Comparison of ENCODE assay signal across 24 cellular contexts in the genomic region with DNA sequence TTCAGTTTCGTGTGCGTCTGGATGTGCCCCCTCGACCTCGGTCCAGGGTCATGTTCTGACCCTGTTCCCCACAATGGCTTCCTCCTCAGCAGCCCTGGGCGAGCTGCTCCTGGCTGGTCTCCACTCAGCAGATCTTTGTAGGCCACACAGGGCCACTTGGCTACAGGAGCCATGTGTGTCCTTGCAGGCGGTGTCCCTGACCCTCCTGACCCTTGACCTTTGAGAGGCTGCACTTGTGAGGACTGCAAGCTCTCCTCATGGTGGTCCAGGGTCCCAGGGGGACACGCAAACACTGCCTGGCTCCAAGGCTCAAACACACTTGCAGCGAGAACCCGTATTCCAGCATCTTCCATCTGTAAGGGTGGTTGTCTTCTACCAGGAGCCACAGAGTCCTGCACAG. TPM values are rescaled to one million over a fixed set of nuclear protein-coding genes. Genes with fewer than 3 reads are reported as not detected.
DNase-seq lines count a peak whose midpoint lies in the region; ATAC-seq, FAIRE-seq and TF ChIP-seq lines count a peak whose summit lies in the region.
"Had no signal": no experiment of that assay in that cellular context is flagged by ENCODE, and none has a peak within 500 bp of the region (broad histone marks: within the 10 kb centered on the region; RNA-seq: fewer than 3 reads in every experiment).

No MANE protein-coding gene starts in this region.

- no peak for FAIRE-seq in GM12878 (lab: Jason Lieb, UNC)
- FAIRE-seq: GM12891, GM19239 had no signal

- BruUV-seq in GM12878 (replicated peaks; lab: Mats Ljungman, UMichigan) = no TSS peak

- H3K4me1 ChIP-seq in right cardiac atrium (ENCODE audit: control insufficient read depth, insufficient read depth, low read length) = no peaks in the 10 kb centered on the region
- peaks cover 12% of the 10 kb centered on the region for H3K4me1 ChIP-seq in GM12878 (ENCODE audit: control insufficient read depth, insufficient read depth, low read length)
- H3K4me1 ChIP-seq in osteoblast (ENCODE audit: insufficient read depth, low read length) = peaks cover 31% of the 10 kb centered on the region
- peaks cover 6% of the 10 kb centered on the region for H3K4me1 ChIP-seq in urinary bladder (ENCODE audit: insufficient read depth)

- intact Hi-C loops in right cardiac atrium (cut with DNase I) = no loop called here
- intact Hi-C loops in Right ventricle myocardium superior (cut with DNase I) = no loop called here
- intact Hi-C loops in GM12878 (cut with micrococcal nuclease; ENCODE audit: unreplicated experiment) = no loop called here

- TF ChIP-seq CTCF in GM12878 (IDR thresholded peaks at IDR 0.05 in 2 of 3, conservative IDR thresholded peaks at IDR 0.05 in 1 of 3; ENCODE audit: control insufficient read depth in 2 of 3, extremely low read depth in 1 of 3, insufficient read depth in 1 of 3, low read depth in 3 of 3, low read length in 3 of 3) = no peak
- no peak for TF ChIP-seq CTCF in osteoblast (IDR thresholded peaks at IDR 0.05; ENCODE audit: extremely low read depth, low read depth, low read length)

- H3K27me3 Mint-ChIP-seq in activated T-cell treated with anti-CD3 and anti-CD28 coated beads, Interleukin-2, amount 50 U/mL, for 72 hours (ENCODE audit: low read depth) = no peaks in the 10 kb centered on the region

- H2AFZ ChIP-seq in GM12878 (ENCODE audit: control insufficient read depth, low read depth, low read length) (no peak overlapping the region; the same call in 1 of the 2 replicates), osteoblast (ENCODE audit: low read length) (no peak overlapping the region)
- H2AFZ ChIP-seq: GM23338 had no signal

- H3K9ac ChIP-seq in GM12878 (ENCODE audit: control insufficient read depth, insufficient read depth, low read length) = no peak overlapping the region
- H3K9ac ChIP-seq: BLaER1 treated with 17β-estradiol and CSF1 and Interleukin-3, amounts not matched to agents 10 nM and 100 nM had no signal

- H3K79me2 ChIP-seq in GM12878 (ENCODE audit: control insufficient read depth, insufficient read depth, low read length) (no peaks in the 10 kb centered on the region), osteoblast (ENCODE audit: insufficient read depth, low read length) (no peaks in the 10 kb centered on the region)

- H3K36me3 Mint-ChIP-seq in activated T-cell treated with anti-CD3 and anti-CD28 coated beads, Interleukin-2, amount 50 U/mL, for 72 hours (ENCODE audit: insufficient read depth in 2 of 2) = no peaks in the 10 kb centered on the region
- H3K36me3 Mint-ChIP-seq: CD8-positive, alpha-beta T cell had no signal

- RAD21 ChIA-PET in GM12878 (lab: Charles Lee; ENCODE audit: unreplicated experiment) = interaction anchor here (0.9 kb wide), 1 partner anchor 87 kb away, joined by 4 read pairs; no protein-coding TSS in a partner anchor

- POLR2A ChIA-PET in GM12878 (lab: Charles Lee) = no interaction called here

- 96% methylated on average over 9 of the region's 9 CpGs for WGBS in right cardiac atrium
- WGBS in GM12878 (ENCODE audit: insufficient coverage, insufficient replicate concordance, low lambda C conversion rate, missing lambda C conversion rate) = 82% methylated on average over 8 of the region's 9 CpGs
- 97% methylated on average over 9 of the region's 9 CpGs for WGBS in urinary bladder

- DNase-seq in right cardiac atrium (peak; percentile 8 to 51 (median 31)), Right ventricle myocardium superior (no peak), GM12878 (ENCODE audit: low read depth, low spot score) (no peak), osteoblast (ENCODE audit: insufficient read length, low spot score, missing footprints) (peak; percentile 53), NCI-H1105 treated with DMSO at 0.1 percent for 48 hours (lab: John Stamatoyannopoulos, UW) (no peak)
- DNase-seq in stimulated activated naive CD4-positive, alpha-beta T cell treated with Interleukin-2 at 50 U/mL for 16 hours (lab: John Stamatoyannopoulos, UW) = no peak
- no peak for DNase-seq in activated T-cell treated with anti-CD3 and anti-CD28 coated beads, Interleukin-2, amount 50 U/mL, for 72 hours
- DNase-seq: CD8-positive, alpha-beta T cell; DMS53; EL; HCEC 1CT; KG1; MV-4-11; NCI-H1417 treated with DMSO at 0.1 percent for 48 hours; NCI-H1930; NCI-H526; PC-3; RPMI8226; SJCRH30 had no signal

- H3K9me3 Mint-ChIP-seq in activated T-cell treated with anti-CD3 and anti-CD28 coated beads, Interleukin-2, amount 50 U/mL, for 72 hours = no peaks in the 10 kb centered on the region
- H3K9me3 Mint-ChIP-seq: CD8-positive, alpha-beta T cell had no signal

- H3K9me3 ChIP-seq in right cardiac atrium (ENCODE audit: control insufficient read depth, low read length) (no peaks in the 10 kb centered on the region), GM12878 (replicated peaks; ENCODE audit: control insufficient read depth, insufficient read depth, low read length) (no peaks in the 10 kb centered on the region), osteoblast (ENCODE audit: low read depth, low read length) (no peaks in the 10 kb centered on the region)
- H3K9me3 ChIP-seq: SJCRH30 had no signal

- CTCF ChIA-PET in GM12878 (lab: Yijun Ruan, JAX) = no interaction called here

- no peak overlapping the region for H3K27ac Mint-ChIP-seq in activated T-cell treated with anti-CD3 and anti-CD28 coated beads, Interleukin-2, amount 50 U/mL, for 72 hours
- H3K27ac Mint-ChIP-seq: CD8-positive, alpha-beta T cell; GM23338 had no signal

- no peak for TF ChIP-seq EP300 in GM12878 (IDR thresholded peaks at IDR 0.05; ENCODE audit: borderline replicate concordance in 1 of 2, control insufficient read depth in 1 of 2, low read depth in 2 of 2, low read length in 2 of 2)

- no peaks in the 10 kb centered on the region for H4K20me1 ChIP-seq in GM12878 (ENCODE audit: control insufficient read depth, insufficient read depth)
- no peaks in the 10 kb centered on the region for H4K20me1 ChIP-seq in osteoblast (ENCODE audit: insufficient read depth, low read length)
- H4K20me1 ChIP-seq: BLaER1 treated with 17β-estradiol and CSF1 and Interleukin-3, amounts not matched to agents 10 nM and 100 nM had no signal

- ATAC-seq in right cardiac atrium (no peak), Right ventricle myocardium superior (ENCODE audit: poor library complexity) (no peak), GM12878 (no peak)
- ATAC-seq in activated T-cell treated with anti-CD3 and anti-CD28 coated beads, Interleukin-2, amount 50 U/mL, for 72 hours (replicated peaks in 1 of 2) = no peak
- ATAC-seq: CD8-positive, alpha-beta T cell; GM23338; PC-3 had no signal

- H3K4me2 ChIP-seq in GM12878 (ENCODE audit: control insufficient read depth, insufficient read depth) = no peak overlapping the region
- H3K4me2 ChIP-seq in osteoblast (ENCODE audit: insufficient read depth, low read length) = no peak overlapping the region
- H3K4me2 ChIP-seq: GM23338 had no signal

- SMC1A ChIA-PET in GM12878 (lab: Charles Lee; ENCODE audit: uncharacterized antibody, unreplicated experiment) = interaction anchor here (1.0 kb wide), 1 partner anchor 9 kb away, joined by 3 read pairs; no protein-coding TSS in a partner anchor

- in situ Hi-C loops in GM12878 (cut with MboI) = no loop called here

- no peak overlapping the region for H3K27ac ChIP-seq in right cardiac atrium (ENCODE audit: low read length)
- H3K27ac ChIP-seq in GM12878 (ENCODE audit: control insufficient read depth, insufficient read depth) = no peak overlapping the region
- H3K27ac ChIP-seq in osteoblast (ENCODE audit: low read depth, low read length) = no peak overlapping the region
- H3K27ac ChIP-seq in urinary bladder (ENCODE audit: low read depth) = peak overlapping the region; percentile 57
- H3K27ac ChIP-seq: BLaER1 treated with 17β-estradiol and CSF1 and Interleukin-3, amounts not matched to agents 10 nM and 100 nM; SJCRH30 had no signal

- no peaks in the 10 kb centered on the region for H3K36me3 ChIP-seq in GM12878 (ENCODE audit: control insufficient read depth in 2 of 2, insufficient read depth in 2 of 2, low read length in 1 of 2)
- H3K36me3 ChIP-seq in osteoblast (ENCODE audit: insufficient read depth, low read length) = no peaks in the 10 kb centered on the region
- H3K36me3 ChIP-seq in urinary bladder (ENCODE audit: insufficient read depth) = no peaks in the 10 kb centered on the region
- H3K36me3 ChIP-seq: SJCRH30 had no signal

- no peak overlapping the region for H3K4me3 ChIP-seq in right cardiac atrium (ENCODE audit: low read length)
- no peak overlapping the region for H3K4me3 ChIP-seq in GM12878
- H3K4me3 ChIP-seq in osteoblast (ENCODE audit: insufficient read depth, low read length) = no peak overlapping the region
- H3K4me3 ChIP-seq in urinary bladder (ENCODE audit: low read depth, low read length) = no peak overlapping the region
- H3K4me3 ChIP-seq: BLaER1 treated with 17β-estradiol and CSF1 and Interleukin-3, amounts not matched to agents 10 nM and 100 nM; GM23338; SJCRH30 had no signal

- H3K4me3 Mint-ChIP-seq in activated T-cell treated with anti-CD3 and anti-CD28 coated beads, Interleukin-2, amount 50 U/mL, for 72 hours = no peak overlapping the region
- H3K4me3 Mint-ChIP-seq: CD8-positive, alpha-beta T cell; GM23338 had no signal

- H3K27me3 ChIP-seq in right cardiac atrium (ENCODE audit: control insufficient read depth, insufficient read depth) = no peaks in the 10 kb centered on the region
- H3K27me3 ChIP-seq in GM12878 (replicated peaks in 1 of 2; ENCODE audit: control insufficient read depth in 2 of 2, insufficient read depth in 2 of 2, low read length in 1 of 2) = no peaks in the 10 kb centered on the region
- H3K27me3 ChIP-seq in osteoblast (ENCODE audit: insufficient read depth, low read length) = no peaks in the 10 kb centered on the region
- H3K27me3 ChIP-seq: BLaER1 treated with 17β-estradiol and CSF1 and Interleukin-3, amounts not matched to agents 10 nM and 100 nM; SJCRH30 had no signal

- no peak for TF ChIP-seq POLR2A in GM12878 (IDR thresholded peaks at IDR 0.05; ENCODE audit: low read depth, low read length)

- no peak for TF ChIP-seq RAD21 in GM12878 (IDR thresholded peaks at IDR 0.05; ENCODE audit: insufficient read depth, low read depth, low read length)

- peaks cover 7% of the 10 kb centered on the region for H3K4me1 Mint-ChIP-seq in activated T-cell treated with anti-CD3 and anti-CD28 coated beads, Interleukin-2, amount 50 U/mL, for 72 hours (ENCODE audit: low read depth)

RNA-seq across cellular contexts. Expression of gene SIVA1, which starts 7.5 kb away (rescaled TPM):
- 10 to 100 TPM; 74.6 to 88.5 (median 85.1) TPM for total RNA-seq in right cardiac atrium
- polyA plus RNA-seq in right cardiac atrium = 201 TPM
- 60.7 TPM for total RNA-seq in Right ventricle myocardium superior
- total RNA-seq in GM12878 (2013; cell fraction: nucleolus; rRNA removed) = 37.5 and 51.8 TPM in 2 replicates
- total RNA-seq in GM12878 (2014; rRNA removed) = 182 and 197 TPM in 2 replicates
- 18.8 and 26.6 TPM in 2 replicates for total RNA-seq in GM12878 (2014; rRNA removed; fragmentation: Illumina TruSeq; extraction: Trizol)
- total RNA-seq in GM12878 (2021) = 128 and 137 TPM in 2 replicates
- 32.1 TPM for polyA plus RNA-seq in GM12878 (2011; ENCODE audit: low read depth)
- polyA plus RNA-seq in GM12878 (2011; rRNA removed) = 29.6 and 75.5 TPM in 2 replicates
- 159 and 299 TPM in 2 replicates for polyA plus RNA-seq in GM12878 (2011; cell fraction: cytosol; rRNA removed)
- 166 and 180 TPM in 2 replicates for polyA plus RNA-seq in GM12878 (2011; cell fraction: nucleus; rRNA removed)
- 63.7 and 67.4 TPM in 2 replicates for polyA plus RNA-seq in GM12878 (2012)
- 4.0 and 7.6 TPM in 2 replicates for polyA plus RNA-seq in GM12878 (2014; fragmentation: Illumina TruSeq; extraction: Trizol)
- polyA plus RNA-seq in GM12878 (2014; fragmentation: Nextera tagmentation; extraction: Ambion mirVana) = 10 to 100 TPM in 1 of 2 experiments, 1 to 10 TPM in 1; 4.6 to 30.6 TPM
- polyA plus RNA-seq in GM12878 (2014; rRNA removed) = 173 and 207 TPM in 2 replicates
- 100 to 1,000 TPM; 270 to 282 TPM for polyA plus RNA-seq in GM12878 (2016; fragmentation: Nextera tagmentation; extraction: Ambion mirVana)
- 23.3 and 46.5 TPM in 2 replicates for polyA minus RNA-seq in GM12878 (2011; rRNA and poly(A)+ RNA removed)
- polyA minus RNA-seq in GM12878 (2011; cell fraction: cytosol; rRNA and poly(A)+ RNA removed) = 29.1 and 29.4 TPM in 2 replicates
- polyA minus RNA-seq in GM12878 (2011; cell fraction: nucleus; rRNA and poly(A)+ RNA removed) = 18.7 and 28.8 TPM in 2 replicates
- 57.2 and 62.2 TPM in 2 replicates for total RNA-seq in osteoblast
- 39.9 TPM for total RNA-seq in urinary bladder
- polyA plus RNA-seq in urinary bladder = 280 TPM
- 10 to 100 TPM; 72.9 TPM for total RNA-seq in activated T-cell treated with anti-CD3 and anti-CD28 coated beads, Interleukin-2, amount 50 U/mL, for 72 hours

RNA-seq across cellular contexts. Expression of gene ADSS1, which starts 21.4 kb away (rescaled TPM):
- 100 to 1,000 TPM; 156 to 212 (median 188) TPM for total RNA-seq in right cardiac atrium
- 217 TPM for polyA plus RNA-seq in right cardiac atrium
- total RNA-seq in Right ventricle myocardium superior = 215 TPM
- 0.96 TPM in 1 of 2 replicates, not detected in the other for total RNA-seq in GM12878 (2013; cell fraction: nucleolus; rRNA removed)
- not detected in 2 replicates for total RNA-seq in GM12878 (2014; rRNA removed)
- total RNA-seq in GM12878 (2014; rRNA removed; fragmentation: Illumina TruSeq; extraction: Trizol) = not detected in 2 replicates
- total RNA-seq in GM12878 (2021) = 0.28 TPM in 1 of 2 replicates, not detected in the other
- not detected for polyA plus RNA-seq in GM12878 (2011; ENCODE audit: low read depth)
- 0.19 and 0.39 TPM in 2 replicates for polyA plus RNA-seq in GM12878 (2011; rRNA removed)
- 0.08 and 0.21 TPM in 2 replicates for polyA plus RNA-seq in GM12878 (2011; cell fraction: cytosol; rRNA removed)
- 0.87 and 1.3 TPM in 2 replicates for polyA plus RNA-seq in GM12878 (2011; cell fraction: nucleus; rRNA removed)
- 0.22 and 0.65 TPM in 2 replicates for polyA plus RNA-seq in GM12878 (2012)
- 0.12 TPM in 1 of 2 replicates, not detected in the other for polyA plus RNA-seq in GM12878 (2014; fragmentation: Illumina TruSeq; extraction: Trizol)
- polyA plus RNA-seq in GM12878 (2014; fragmentation: Nextera tagmentation; extraction: Ambion mirVana) = under 1 TPM in 1 of 2 experiments, not detected in 1; 0.11 TPM
- polyA plus RNA-seq in GM12878 (2014; rRNA removed) = 0.45 TPM in 1 of 2 replicates, not detected in the other
- polyA plus RNA-seq in GM12878 (2016; fragmentation: Nextera tagmentation; extraction: Ambion mirVana) = not detected
- 0.10 TPM in 1 of 2 replicates, not detected in the other for polyA minus RNA-seq in GM12878 (2011; rRNA and poly(A)+ RNA removed)
- not detected in 2 replicates for polyA minus RNA-seq in GM12878 (2011; cell fraction: cytosol; rRNA and poly(A)+ RNA removed)
- polyA minus RNA-seq in GM12878 (2011; cell fraction: nucleus; rRNA and poly(A)+ RNA removed) = 0.38 TPM in 1 of 2 replicates, not detected in the other
- 2.1 and 4.3 TPM in 2 replicates for total RNA-seq in osteoblast
- 5.4 TPM for total RNA-seq in urinary bladder
- 8.4 TPM for polyA plus RNA-seq in urinary bladder
- total RNA-seq in activated T-cell treated with anti-CD3 and anti-CD28 coated beads, Interleukin-2, amount 50 U/mL, for 72 hours = 1 to 10 TPM; 4.6 to 6.1 TPM

RNA-seq across cellular contexts. Expression of gene AKT1, which starts 50.1 kb away (rescaled TPM):
- total RNA-seq in right cardiac atrium (100 to 1,000 TPM; 120 to 154 (median 126) TPM), Right ventricle myocardium superior (120 TPM), GM12878 (2014; rRNA removed) (70.8 and 83.6 TPM in 2 replicates), GM12878 (2014; rRNA removed; fragmentation: Illumina TruSeq; extraction: Trizol) (55.9 and 62.4 TPM in 2 replicates), GM12878 (2021) (102 and 110 TPM in 2 replicates), osteoblast (156 and 188 TPM in 2 replicates), urinary bladder (70.3 TPM)
- polyA plus RNA-seq in right cardiac atrium (101 TPM), GM12878 (2011; rRNA removed) (44.8 and 70.3 TPM in 2 replicates), GM12878 (2014; fragmentation: Illumina TruSeq; extraction: Trizol) (19.3 and 55.4 TPM in 2 replicates), GM12878 (2014; fragmentation: Nextera tagmentation; extraction: Ambion mirVana) (1 to 10 TPM in 1 of 2 experiments, under 1 TPM in 1; 0.63 to 1.4 TPM), GM12878 (2014; rRNA removed) (92.3 and 101 TPM in 2 replicates), GM12878 (2016; fragmentation: Nextera tagmentation; extraction: Ambion mirVana) (1 to 10 TPM; 9.0 to 9.2 TPM), urinary bladder (162 TPM)
- total RNA-seq in GM12878 (2013; cell fraction: nucleolus; rRNA removed) = 49.2 and 56.5 TPM in 2 replicates
- 19.1 TPM for polyA plus RNA-seq in GM12878 (2011; ENCODE audit: low read depth)
- 99.2 and 131 TPM in 2 replicates for polyA plus RNA-seq in GM12878 (2011; cell fraction: cytosol; rRNA removed)
- 234 and 307 TPM in 2 replicates for polyA plus RNA-seq in GM12878 (2011; cell fraction: nucleus; rRNA removed)
- polyA plus RNA-seq in GM12878 (2012) = 50.8 and 57.6 TPM in 2 replicates
- 64.3 and 96.2 TPM in 2 replicates for polyA minus RNA-seq in GM12878 (2011; rRNA and poly(A)+ RNA removed)
- polyA minus RNA-seq in GM12878 (2011; cell fraction: cytosol; rRNA and poly(A)+ RNA removed) = 42.0 and 48.6 TPM in 2 replicates
- 23.0 and 34.0 TPM in 2 replicates for polyA minus RNA-seq in GM12878 (2011; cell fraction: nucleus; rRNA and poly(A)+ RNA removed)
- 100 to 1,000 TPM in 1 of 2 donors, 10 to 100 TPM in 1; 98.0 to 113 TPM for total RNA-seq in activated T-cell treated with anti-CD3 and anti-CD28 coated beads, Interleukin-2, amount 50 U/mL, for 72 hours

RNA-seq across cellular contexts. Expression of gene ZBTB42, which starts 55.5 kb away (rescaled TPM):
- total RNA-seq in right cardiac atrium = 1 to 10 TPM; 6.0 to 7.7 (median 6.6) TPM
- 5.3 TPM for polyA plus RNA-seq in right cardiac atrium
- total RNA-seq in Right ventricle myocardium superior = 5.0 TPM
- total RNA-seq in GM12878 (2013; cell fraction: nucleolus; rRNA removed) = 1.8 and 3.7 TPM in 2 replicates
- total RNA-seq in GM12878 (2014; rRNA removed) = 0.33 and 0.68 TPM in 2 replicates
- total RNA-seq in GM12878 (2014; rRNA removed; fragmentation: Illumina TruSeq; extraction: Trizol) = 0.46 and 0.54 TPM in 2 replicates
- total RNA-seq in GM12878 (2021) = 1.2 and 1.3 TPM in 2 replicates
- polyA plus RNA-seq in GM12878 (2011; ENCODE audit: low read depth) = 0.07 TPM
- polyA plus RNA-seq in GM12878 (2011; rRNA removed) = 0.10 and 0.22 TPM in 2 replicates
- polyA plus RNA-seq in GM12878 (2011; cell fraction: cytosol; rRNA removed) = 0.36 and 0.38 TPM in 2 replicates
- 0.61 and 0.97 TPM in 2 replicates for polyA plus RNA-seq in GM12878 (2011; cell fraction: nucleus; rRNA removed)
- polyA plus RNA-seq in GM12878 (2012) = 0.27 and 0.28 TPM in 2 replicates
- 0.13 TPM in 1 of 2 replicates, not detected in the other for polyA plus RNA-seq in GM12878 (2014; fragmentation: Illumina TruSeq; extraction: Trizol)
- under 1 TPM in 1 of 2 experiments, not detected in 1; 0.05 TPM for polyA plus RNA-seq in GM12878 (2014; fragmentation: Nextera tagmentation; extraction: Ambion mirVana)
- 0.51 and 0.94 TPM in 2 replicates for polyA plus RNA-seq in GM12878 (2014; rRNA removed)
- polyA plus RNA-seq in GM12878 (2016; fragmentation: Nextera tagmentation; extraction: Ambion mirVana) = under 1 TPM in 1 of 2 experiments, not detected in 1; 0.23 TPM
- 0.44 and 1.7 TPM in 2 replicates for polyA minus RNA-seq in GM12878 (2011; rRNA and poly(A)+ RNA removed)
- polyA minus RNA-seq in GM12878 (2011; cell fraction: cytosol; rRNA and poly(A)+ RNA removed) = 0.53 TPM in 1 of 2 replicates, not detected in the other
- polyA minus RNA-seq in GM12878 (2011; cell fraction: nucleus; rRNA and poly(A)+ RNA removed) = 2.9 and 3.4 TPM in 2 replicates
- 2.9 TPM in 2 replicates for total RNA-seq in osteoblast
- 3.5 TPM for total RNA-seq in urinary bladder
- 6.3 TPM for polyA plus RNA-seq in urinary bladder
- total RNA-seq in activated T-cell treated with anti-CD3 and anti-CD28 coated beads, Interleukin-2, amount 50 U/mL, for 72 hours = 1 to 10 TPM; 2.5 to 3.0 TPM

RNA-seq across cellular contexts. Expression of gene INF2, which starts 56.0 kb away (rescaled TPM):
- 10 to 100 TPM; 36.2 to 46.4 (median 42.3) TPM for total RNA-seq in right cardiac atrium
- polyA plus RNA-seq in right cardiac atrium = 36.6 TPM
- total RNA-seq in Right ventricle myocardium superior = 28.3 TPM
- total RNA-seq in GM12878 (2013; cell fraction: nucleolus; rRNA removed) = 37.0 and 50.2 TPM in 2 replicates
- 16.3 and 21.1 TPM in 2 replicates for total RNA-seq in GM12878 (2014; rRNA removed)
- 5.7 and 5.8 TPM in 2 replicates for total RNA-seq in GM12878 (2014; rRNA removed; fragmentation: Illumina TruSeq; extraction: Trizol)
- total RNA-seq in GM12878 (2021) = 42.7 and 43.2 TPM in 2 replicates
- 3.7 TPM for polyA plus RNA-seq in GM12878 (2011; ENCODE audit: low read depth)
- 3.8 and 7.6 TPM in 2 replicates for polyA plus RNA-seq in GM12878 (2011; rRNA removed)
- 10.7 and 17.5 TPM in 2 replicates for polyA plus RNA-seq in GM12878 (2011; cell fraction: cytosol; rRNA removed)
- polyA plus RNA-seq in GM12878 (2011; cell fraction: nucleus; rRNA removed) = 60.3 and 71.2 TPM in 2 replicates
- 14.3 and 21.6 TPM in 2 replicates for polyA plus RNA-seq in GM12878 (2012)
- polyA plus RNA-seq in GM12878 (2014; fragmentation: Illumina TruSeq; extraction: Trizol) = 2.7 and 5.3 TPM in 2 replicates
- polyA plus RNA-seq in GM12878 (2014; fragmentation: Nextera tagmentation; extraction: Ambion mirVana) = 1 to 10 TPM in 1 of 2 experiments, under 1 TPM in 1; 0.72 to 2.1 TPM
- polyA plus RNA-seq in GM12878 (2014; rRNA removed) = 28.2 and 33.9 TPM in 2 replicates
- polyA plus RNA-seq in GM12878 (2016; fragmentation: Nextera tagmentation; extraction: Ambion mirVana) = 1 to 10 TPM; 8.9 to 9.1 TPM
- 6.9 and 11.0 TPM in 2 replicates for polyA minus RNA-seq in GM12878 (2011; rRNA and poly(A)+ RNA removed)
- 4.5 and 10.3 TPM in 2 replicates for polyA minus RNA-seq in GM12878 (2011; cell fraction: cytosol; rRNA and poly(A)+ RNA removed)
- 9.9 and 14.4 TPM in 2 replicates for polyA minus RNA-seq in GM12878 (2011; cell fraction: nucleus; rRNA and poly(A)+ RNA removed)
- 46.6 and 49.2 TPM in 2 replicates for total RNA-seq in osteoblast
- 20.6 TPM for total RNA-seq in urinary bladder
- 54.2 TPM for polyA plus RNA-seq in urinary bladder
- 10 to 100 TPM; 37.6 to 38.8 TPM for total RNA-seq in activated T-cell treated with anti-CD3 and anti-CD28 coated beads, Interleukin-2, amount 50 U/mL, for 72 hours

Comparison
In these comparisons a context has a peak if more than half of its experiments do, and no peak if none do; other contexts are left out.
1. DNase-seq: peak in right cardiac atrium (3 of 3) and osteoblast (single experiment); none in Right ventricle myocardium superior (single experiment), GM12878 (single experiment), stimulated activated naive CD4-positive, alpha-beta T cell treated with Interleukin-2 at 50 U/mL for 16 hours (single experiment), activated T-cell treated with anti-CD3 and anti-CD28 coated beads, Interleukin-2, amount 50 U/mL, for 72 hours (0 of 2) and NCI-H1105 treated with DMSO at 0.1 percent for 48 hours (single experiment).
2. RNA of gene ADSS1, which starts 21.4 kb away (total RNA-seq): 215 TPM in Right ventricle myocardium superior (single experiment) and 156 to 212 TPM in right cardiac atrium; 4.6 to 6.1 TPM in activated T-cell treated with anti-CD3 and anti-CD28 coated beads, Interleukin-2, amount 50 U/mL, for 72 hours, 5.4 TPM in urinary bladder (single experiment), 2.1 to 4.3 TPM in osteoblast and 0.28 to 0.96 TPM in GM12878; every median in the first group is over 10 times any median in the second.